11 cellular contexts compared by ENCODE assay signal in genomic region chr6:157219201-157220200, GRCh38.
DNase-seq lines count a peak whose midpoint lies in the region; ATAC-seq and TF ChIP-seq lines count a peak whose summit lies in the region.
"Had no signal": no experiment of that assay in that cellular context is flagged by ENCODE, and none has a peak within 500 bp of the region (broad histone marks: within the 10 kb centered on the region; RNA-seq: fewer than 3 reads in every experiment).

No MANE protein-coding gene starts in this region.

- 85 to 89% methylated on average over 14 to 15 of the region's 18 CpGs for WGBS in mesodermal cell (ENCODE audit: insufficient coverage in 2 of 2), 2 experiments
- 71 to 84% methylated on average over 7 to 18 of the region's 18 CpGs for WGBS in transverse colon (ENCODE audit: low coverage in 1 of 2), 2 donors

- H3K4me3 ChIP-seq in choroid plexus epithelial cell (ENCODE audit: low read depth, low read length) (no peak overlapping the region), mesodermal cell (ENCODE audit: extremely low read depth, insufficient read depth, low read length, poor library complexity, severe bottlenecking) (no peak overlapping the region), transverse colon (no peak overlapping the region)
- H3K4me3 ChIP-seq: GM12878 had no signal

- peak; percentile 65 for DNase-seq in EH (ENCODE audit: low read depth)
- peak; percentile 57 for DNase-seq in LHCN-M2 (ENCODE audit: low read depth)
- peak; percentile 76 for DNase-seq in choroid plexus epithelial cell (ENCODE audit: low read depth)
- no peak for DNase-seq in transverse colon
- no peak for DNase-seq in HT-29 (ENCODE audit: low spot score)
- DNase-seq in omental fat pad (ENCODE audit: low spot score) = no peak
- DNase-seq: foreskin melanocyte, NCI-H2171 had no signal

- no peak for TF ChIP-seq POLR2A in transverse colon (IDR thresholded peaks at IDR 0.05)

- TF ChIP-seq CTCF in choroid plexus epithelial cell (conservative IDR thresholded peaks at IDR 0.05; ENCODE audit: low read depth, low read length) (peak; percentile 40), transverse colon (IDR thresholded peaks at IDR 0.05) (no peak), omental fat pad (IDR thresholded peaks at IDR 0.05) (no peak)

- in situ Hi-C loops in transverse colon (cut with MboI; ENCODE audit: low pct_ligation_motif_present in 1 of 4, low pct_unique_long_range_greater_than_20kb in 1 of 4, low sequenced_read_pairs in 3 of 4) = no loop called here

- H3K27me3 ChIP-seq in transverse colon = no peaks in the 10 kb centered on the region

- intact Hi-C loops in transverse colon (cut with DNase I; ENCODE audit: low total_unique reads) = no loop called here

- no peak for TF ChIP-seq EP300 in transverse colon (IDR thresholded peaks at IDR 0.05; ENCODE audit: low read depth)

- H3K4me1 ChIP-seq in mesodermal cell (ENCODE audit: control insufficient read depth, insufficient read depth, low read length, poor library complexity, severe bottlenecking) (peaks cover 13% of the 10 kb centered on the region), transverse colon (peaks cover 0 to 14% (median 8%) of the 10 kb centered on the region in 4 donors)

- H3K9me3 ChIP-seq in mesodermal cell (ENCODE audit: control insufficient read depth, low read length) = no peaks in the 10 kb centered on the region
- H3K9me3 ChIP-seq in transverse colon = no peaks in the 10 kb centered on the region

- H3K36me3 ChIP-seq in mesodermal cell (ENCODE audit: control insufficient read depth, insufficient read depth, low read length) (no peaks in the 10 kb centered on the region), transverse colon (no peaks in the 10 kb centered on the region)

- ATAC-seq in HG03097 (IDR thresholded peaks at IDR 0.05; ENCODE audit: low FRiP score, unreplicated experiment) (no peak), omental fat pad (ENCODE audit: low FRiP score) (no peak)
- ATAC-seq: GM12878 had no signal

- H3K27ac ChIP-seq in mesodermal cell (ENCODE audit: low read depth, low read length, severe bottlenecking) (peak overlapping the region; percentile 86), transverse colon (no peak overlapping the region)

Comparison
In these comparisons a context has a peak if more than half of its experiments do, and no peak if none do; other contexts are left out.
1. DNase-seq: peak in EH (single experiment), LHCN-M2 (single experiment) and choroid plexus epithelial cell (single experiment); none in transverse colon (single experiment), HT-29 (single experiment) and omental fat pad (single experiment).